In the genomic region with DNA sequence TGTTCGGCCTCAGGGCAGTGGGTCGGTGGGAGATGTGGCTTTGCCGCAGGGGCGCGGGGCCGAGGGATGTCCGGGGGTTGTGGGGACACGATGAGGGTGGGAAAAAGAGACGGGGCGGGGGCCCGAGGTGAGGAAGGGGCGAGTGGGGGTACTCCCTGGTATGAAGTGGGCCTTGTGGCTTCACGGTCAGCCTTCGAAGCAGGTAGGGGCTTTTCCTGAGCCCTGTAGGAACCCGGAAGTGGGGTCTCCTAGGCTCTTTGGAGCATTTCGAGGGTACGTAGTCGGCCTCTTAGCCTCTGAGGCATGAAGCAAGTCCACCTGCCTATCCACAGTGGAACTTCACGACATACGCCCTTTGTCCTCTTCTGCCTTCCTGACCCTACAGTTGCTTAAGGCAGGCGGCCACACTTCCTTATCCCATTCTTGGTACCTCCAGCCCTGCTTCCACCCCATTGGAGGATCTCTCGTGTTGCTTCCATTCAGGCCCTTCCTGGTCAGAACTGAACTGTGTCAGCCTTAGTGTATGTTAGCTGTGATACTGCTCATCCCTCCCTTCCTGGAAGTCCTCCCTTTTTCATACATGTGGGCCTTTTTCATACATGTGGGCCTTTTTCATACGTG, we compare ENCODE assay signal across 8 cellular contexts. TPM values are rescaled to one million over a fixed set of nuclear protein-coding genes. Genes with fewer than 3 reads are reported as not detected.
DNase-seq lines count a peak whose midpoint lies in the region; ATAC-seq, FAIRE-seq and TF ChIP-seq lines count a peak whose summit lies in the region.

No MANE protein-coding gene starts in this region.

- H3K79me2 ChIP-seq in OCI-LY7 (ENCODE audit: insufficient read depth, low read depth, low read length): peaks cover 66% of the 10 kb centered on the region

- no peak for FAIRE-seq in kidney (lab: Jason Lieb, UNC)

- peak overlapping the region; percentile 100 for H3K27ac Mint-ChIP-seq in stimulated activated naive CD8-positive, alpha-beta T cell treated with anti-CD3 and anti-CD28 coated beads, Interleukin-15, amount 100 ng/mL, for 72 hours

- peak overlapping the region; percentile 86 to 87 for H3K4me3 Mint-ChIP-seq in stimulated activated naive CD8-positive, alpha-beta T cell treated with anti-CD3 and anti-CD28 coated beads, Interleukin-15, amount 100 ng/mL, for 72 hours

- H3K9me3 Mint-ChIP-seq in stimulated activated naive CD8-positive, alpha-beta T cell treated with anti-CD3 and anti-CD28 coated beads, Interleukin-15, amount 100 ng/mL, for 72 hours: no peaks in the 10 kb centered on the region

- H3K27ac ChIP-seq in OCI-LY7 (ENCODE audit: low read depth, low read length, poor library complexity, severe bottlenecking) (peak overlapping the region; percentile 72), brain microvascular endothelial cell (peak overlapping the region; percentile 97), kidney (ENCODE audit: low read depth in 2 of 2, low read length in 2 of 2) (peak overlapping the region; percentile 99)

- peak overlapping the region; percentile 90 to 99 for H3K9ac ChIP-seq in kidney (ENCODE audit: low read length in 2 of 2)

- H3K4me2 ChIP-seq in OCI-LY7 (ENCODE audit: low read length): peak overlapping the region; percentile 97

- H3K9me3 ChIP-seq in OCI-LY7 (ENCODE audit: low read length) (no peaks in the 10 kb centered on the region), kidney (ENCODE audit: control insufficient read depth in 1 of 2, low read length in 2 of 2) (no peaks in the 10 kb centered on the region)

- peaks cover 10% of the 10 kb centered on the region; the same call in 1 of the 2 replicates for H4K20me1 ChIP-seq in OCI-LY7 (ENCODE audit: insufficient read depth, low read length)

- peak overlapping the region; percentile 96 for H3K4me3 ChIP-seq in OCI-LY7 (ENCODE audit: low read depth, low read length, poor library complexity, severe bottlenecking)
- H3K4me3 ChIP-seq in brain microvascular endothelial cell (ENCODE audit: low read depth, low read length): peak overlapping the region; percentile 79
- peak overlapping the region; percentile 97 to 99 for H3K4me3 ChIP-seq in kidney (ENCODE audit: low read length in 2 of 2)

- in situ Hi-C loops in brain microvascular endothelial cell (cut with HindIII; ENCODE audit: low pct_ligation_motif_present, low sequenced_read_pairs): no loop called here

- H3K4me1 ChIP-seq in OCI-LY7 (ENCODE audit: insufficient read depth, low read length, poor library complexity, severe bottlenecking): peaks cover 47% of the 10 kb centered on the region
- peaks cover 8 to 19% of the 10 kb centered on the region in 2 donors for H3K4me1 ChIP-seq in kidney (ENCODE audit: control insufficient read depth in 1 of 2, insufficient read depth in 1 of 2, low read depth in 1 of 2, low read length in 2 of 2)

- intact Hi-C loops in OCI-LY7 (cut with micrococcal nuclease; ENCODE audit: unreplicated experiment): loop anchor here (2.0 to 5.0 kb wide), 3 partner anchors 62 to 396 kb away; partner anchors contain the start of genes BRPF1, CRELD1 and SETD5
- intact Hi-C loops in kidney (cut with DNase I): no loop called here

- H3K4me1 Mint-ChIP-seq in stimulated activated naive CD8-positive, alpha-beta T cell treated with anti-CD3 and anti-CD28 coated beads, Interleukin-15, amount 100 ng/mL, for 72 hours: peaks cover 65% of the 10 kb centered on the region

- H2AFZ ChIP-seq in OCI-LY7 (ENCODE audit: low read length): no peak overlapping the region; the same call in 1 of the 2 replicates

- no peaks in the 10 kb centered on the region for H3K27me3 Mint-ChIP-seq in stimulated activated naive CD8-positive, alpha-beta T cell treated with anti-CD3 and anti-CD28 coated beads, Interleukin-15, amount 100 ng/mL, for 72 hours

- no peaks in the 10 kb centered on the region for H3K27me3 ChIP-seq in brain microvascular endothelial cell (replicated peaks)

- peak; percentile 2 for ATAC-seq in GM18498 (IDR thresholded peaks at IDR 0.05; ENCODE audit: unreplicated experiment)
- peak; percentile 10 for ATAC-seq in stimulated activated naive CD8-positive, alpha-beta T cell treated with anti-CD3 and anti-CD28 coated beads, Interleukin-15, amount 100 ng/mL, for 72 hours

- CTCF ChIA-PET in OCI-LY7 (lab: Charles Lee; ENCODE audit: unreplicated experiment): interaction anchor here (0.5 kb wide), 1 partner anchor 46 kb away, joined by 3 read pairs; no protein-coding TSS in a partner anchor

- peak; percentile 45 for DNase-seq in A172 (ENCODE audit: low spot score)
- peak; percentile 57 for DNase-seq in OCI-LY7 (ENCODE audit: low spot score)
- peak; percentile 40 for DNase-seq in brain microvascular endothelial cell
- DNase-seq in kidney: no peak
- peak in 1 of 2 donors; percentile 17 for DNase-seq in stimulated activated naive CD8-positive, alpha-beta T cell treated with anti-CD3 and anti-CD28 coated beads, Interleukin-15, amount 100 ng/mL, for 72 hours
- no peak for DNase-seq in NCI-H1092 treated with DMSO at 0.1 percent for 48 hours (lab: John Stamatoyannopoulos, UW)
- DNase-seq in NCI-H446 treated with DMSO at 0.1 percent for 48 hours (lab: John Stamatoyannopoulos, UW): no peak

- BruUV-seq in OCI-LY7 (replicated peaks; lab: Mats Ljungman, UMichigan): TSS peak; percentile 62

- POLR2A ChIA-PET in OCI-LY7 (lab: Charles Lee): interaction anchor here (0.5 to 2.4 kb wide), 13 partner anchors 11 to 430 kb away, joined by 3 to 17 read pairs (median 3); partner anchors contain the start of genes BRPF1, JAGN1 and OGG1

- no peaks in the 10 kb centered on the region for H3K9me2 ChIP-seq in OCI-LY7 (ENCODE audit: insufficient read depth, low read length)

- H3K36me3 ChIP-seq in OCI-LY7 (ENCODE audit: insufficient read depth, low read length) (peaks cover 66% of the 10 kb centered on the region), brain microvascular endothelial cell (replicated peaks) (peaks cover 38% of the 10 kb centered on the region), kidney (ENCODE audit: control insufficient read depth in 1 of 2, insufficient read depth in 2 of 2, low read length in 2 of 2) (peaks cover 15 to 28% of the 10 kb centered on the region in 2 donors)

- TF ChIP-seq CTCF in OCI-LY7 (conservative IDR thresholded peaks at IDR 0.05; ENCODE audit: low read length) (no peak), brain microvascular endothelial cell (IDR thresholded peaks at IDR 0.05; ENCODE audit: low read depth, low read length, missing control alignments) (no peak), kidney (IDR thresholded peaks at IDR 0.05; ENCODE audit: borderline replicate concordance, extremely low read depth, insufficient read depth) (no peak)

RNA-seq across cellular contexts. Expression of gene ARPC4, which starts 0.4 kb away (rescaled TPM):
- 196 and 274 TPM in 2 replicates for total RNA-seq in A172 (2014; rRNA removed; shearing (Covaris generic))
- total RNA-seq in OCI-LY7 (2014; rRNA removed; shearing (Covaris generic)): 89.8 and 99.5 TPM in 2 replicates
- total RNA-seq in OCI-LY7 (2022) (93.5 and 118 TPM in 2 replicates), kidney (164 TPM)
- polyA plus RNA-seq in kidney (ENCODE audit: insufficient read depth, low read depth, low replicate concordance): 138 TPM

RNA-seq across cellular contexts. Expression of gene TADA3, which starts 1.0 kb away (rescaled TPM):
- 150 and 167 TPM in 2 replicates for total RNA-seq in A172 (2014; rRNA removed; shearing (Covaris generic))
- total RNA-seq in OCI-LY7 (2014; rRNA removed; shearing (Covaris generic)): 51.6 and 62.0 TPM in 2 replicates
- total RNA-seq in OCI-LY7 (2022) (56.4 and 58.5 TPM in 2 replicates), kidney (65.1 TPM)
- 58.4 TPM for polyA plus RNA-seq in kidney (ENCODE audit: insufficient read depth, low read depth, low replicate concordance)

RNA-seq across cellular contexts. Expression of gene TTLL3, which starts 16.8 kb away (rescaled TPM):
- total RNA-seq in A172 (2014; rRNA removed; shearing (Covaris generic)): 10.2 and 15.6 TPM in 2 replicates
- 65.4 and 65.7 TPM in 2 replicates for total RNA-seq in OCI-LY7 (2014; rRNA removed; shearing (Covaris generic))
- total RNA-seq in OCI-LY7 (2022) (127 and 136 TPM in 2 replicates), kidney (61.0 TPM)
- 27.5 TPM for polyA plus RNA-seq in kidney (ENCODE audit: insufficient read depth, low read depth, low replicate concordance)

RNA-seq across cellular contexts. Expression of gene CAMK1, which starts 23.5 kb away (rescaled TPM):
- 78.3 and 82.6 TPM in 2 replicates for total RNA-seq in A172 (2014; rRNA removed; shearing (Covaris generic))
- total RNA-seq in OCI-LY7 (2014; rRNA removed; shearing (Covaris generic)): not detected in 2 replicates
- total RNA-seq in OCI-LY7 (2022) (not detected in 2 replicates), kidney (31.2 TPM)
- 52.7 TPM for polyA plus RNA-seq in kidney (ENCODE audit: insufficient read depth, low read depth, low replicate concordance)

RNA-seq across cellular contexts. Expression of gene OGG1, which starts 43.5 kb away (rescaled TPM):
- total RNA-seq in A172 (2014; rRNA removed; shearing (Covaris generic)): 27.5 and 37.9 TPM in 2 replicates
- 98.9 and 121 TPM in 2 replicates for total RNA-seq in OCI-LY7 (2014; rRNA removed; shearing (Covaris generic))
- total RNA-seq in OCI-LY7 (2022) (119 and 120 TPM in 2 replicates), kidney (31.1 TPM)
- polyA plus RNA-seq in kidney (ENCODE audit: insufficient read depth, low read depth, low replicate concordance): 51.6 TPM

Comparison
In these comparisons a context has a peak if more than half of its experiments do, and no peak if none do; other contexts are left out.
1. DNase-seq: peak in A172 (single experiment), OCI-LY7 (single experiment) and brain microvascular endothelial cell (single experiment); none in kidney (single experiment), NCI-H1092 treated with DMSO at 0.1 percent for 48 hours (single experiment) and NCI-H446 treated with DMSO at 0.1 percent for 48 hours (single experiment).
2. Peak in every context shown above with its lines, with median percentiles within 50 percentile points of each other: H3K27ac ChIP-seq and H3K4me3 ChIP-seq.